In genomic region chr1:92949937-92950817, GRCh38 we compare ENCODE assay signal across 9 cellular contexts. TPM values are rescaled to one million over a fixed set of nuclear protein-coding genes. Genes with fewer than 3 reads are reported as not detected.
DNase-seq lines count a peak whose midpoint lies in the region; ATAC-seq and TF ChIP-seq lines count a peak whose summit lies in the region.
"Had no signal": no experiment of that assay in that cellular context is flagged by ENCODE, and none has a peak within 500 bp of the region (broad histone marks: within the 10 kb centered on the region; RNA-seq: fewer than 3 reads in every experiment).

No MANE protein-coding gene starts in this region.

- 91% methylated on average over 7 of the region's 7 CpGs for WGBS in aorta, 2 donors

- no peaks in the 10 kb centered on the region for H3K9me3 ChIP-seq in MG63
- H3K9me3 ChIP-seq in skeletal muscle satellite cell (replicated peaks; ENCODE audit: low read length) = no peaks in the 10 kb centered on the region
- no peaks in the 10 kb centered on the region for H3K9me3 ChIP-seq in aorta (ENCODE audit: control insufficient read depth, low read length)

- no peaks in the 10 kb centered on the region for H3K36me3 ChIP-seq in MG63
- H3K36me3 ChIP-seq in skeletal muscle satellite cell (ENCODE audit: insufficient read depth, low read length) = no peaks in the 10 kb centered on the region
- H3K36me3 ChIP-seq in aorta (ENCODE audit: control insufficient read depth in 1 of 2, insufficient read depth in 2 of 2, low read length in 1 of 2) = no peaks in the 10 kb centered on the region

- TF ChIP-seq CTCF in dorsolateral prefrontal cortex (IDR thresholded peaks at IDR 0.05 in 54 of 56, conservative IDR thresholded peaks at IDR 0.05 in 2 of 56; ENCODE audit: low read depth in 1 of 56, partially characterized antibody in 56 of 56) = no peak

- H3K4me1 ChIP-seq in skeletal muscle satellite cell (ENCODE audit: control insufficient read depth, insufficient read depth, low read length) (peaks cover 20% of the 10 kb centered on the region), aorta (ENCODE audit: control insufficient read depth in 1 of 2, insufficient read depth in 2 of 2, low read length in 2 of 2) (no peaks in the 10 kb centered on the region)

- intact Hi-C loops in dorsolateral prefrontal cortex (cut with DNase I) (no loop called here), aorta (cut with DNase I) (no loop called here)

- H3K27ac ChIP-seq in dorsolateral prefrontal cortex (peak overlapping the region; percentile 2 to 90 (median 81)), aorta (ENCODE audit: low read depth in 1 of 2, low read length in 2 of 2) (peak overlapping the region in 1 of 2 donors; percentile 63)

- DNase-seq in MG63 (peak; percentile 69), dorsolateral prefrontal cortex (no peak), dermis blood vessel endothelial cell (no peak), aorta (no peak), DMS53 (lab: John Stamatoyannopoulos, UW) (no peak)
- DNase-seq: retina had no signal

- no peak overlapping the region for H3K9ac ChIP-seq in skeletal muscle satellite cell (ENCODE audit: low read depth, low read length)

- no peak overlapping the region for H3K4me3 ChIP-seq in MG63
- H3K4me3 ChIP-seq in dorsolateral prefrontal cortex = peak overlapping the region in 9 of 59 donors; percentile 0 to 34 (median 21)
- no peak overlapping the region for H3K4me3 ChIP-seq in skeletal muscle satellite cell (ENCODE audit: low read length)
- no peak overlapping the region for H3K4me3 ChIP-seq in aorta (ENCODE audit: low read length in 2 of 2)

- H3K4me2 ChIP-seq in skeletal muscle satellite cell (ENCODE audit: low read length) = peak overlapping the region; percentile 64

- no peaks in the 10 kb centered on the region for H3K27me3 ChIP-seq in MG63
- H3K27me3 ChIP-seq in dorsolateral prefrontal cortex = no peaks in the 10 kb centered on the region
- H3K27me3 ChIP-seq in skeletal muscle satellite cell (ENCODE audit: control insufficient read depth, insufficient read depth, low read length) = no peaks in the 10 kb centered on the region
- H3K27me3 ChIP-seq in aorta (ENCODE audit: control insufficient read depth in 1 of 2, insufficient read depth in 2 of 2, low read length in 1 of 2) = no peaks in the 10 kb centered on the region

- ATAC-seq in GM18858 (IDR thresholded peaks at IDR 0.05; ENCODE audit: unreplicated experiment) (peak; percentile 28), HG03108 (IDR thresholded peaks at IDR 0.05; ENCODE audit: unreplicated experiment) (no peak), aorta (ENCODE audit: low FRiP score) (no peak)

RNA-seq across cellular contexts. Expression of gene DIPK1A, which starts 11.1 kb away (rescaled TPM):
- total RNA-seq in MG63 (2014; rRNA removed; shearing (Covaris generic); ENCODE audit: low replicate concordance) = 1.5 and 3.8 TPM in 2 replicates
- 10 to 100 TPM; 19.2 to 62.8 (median 43.8) TPM for total RNA-seq in dorsolateral prefrontal cortex
- total RNA-seq in skeletal muscle satellite cell (2012; rRNA removed) = 6.8 and 11.9 TPM in 2 replicates
- total RNA-seq in dermis blood vessel endothelial cell = 0.47 and 0.68 TPM in 2 replicates
- 10 to 100 TPM; 11.0 to 15.9 TPM for total RNA-seq in aorta
- 10 to 100 TPM in 1 of 2 donors, 1 to 10 TPM in 1; 4.9 to 10.6 TPM for polyA plus RNA-seq in aorta
